Comparison of ENCODE assay signal across 2 cellular contexts in genomic region chr2:25335971-25336370, GRCh38.
A peak's percentile ranks its signal among the peaks of the same experiment; 100 is the strongest.
TF ChIP-seq lines count a peak whose summit lies in the region.

No MANE protein-coding gene starts in this region.

TF ChIP-seq in SK-N-SH, 30 proteins besides CTCF, POLR2A, EP300 and RAD21 (continued from another document):
- TF ChIP-seq TCF12 (IDR thresholded peaks at IDR 0.05): no peak
- TF ChIP-seq RCOR1 (IDR thresholded peaks at IDR 0.05; ENCODE audit: low read length): peak; percentile 71
- TF ChIP-seq CHD2 (IDR thresholded peaks at IDR 0.05; ENCODE audit: low read length, partially characterized antibody): peak; percentile 49

TF ChIP-seq in GM23338, 12 proteins besides CTCF, POLR2A, EP300 and RAD21:
- TF ChIP-seq, protein P1, sequence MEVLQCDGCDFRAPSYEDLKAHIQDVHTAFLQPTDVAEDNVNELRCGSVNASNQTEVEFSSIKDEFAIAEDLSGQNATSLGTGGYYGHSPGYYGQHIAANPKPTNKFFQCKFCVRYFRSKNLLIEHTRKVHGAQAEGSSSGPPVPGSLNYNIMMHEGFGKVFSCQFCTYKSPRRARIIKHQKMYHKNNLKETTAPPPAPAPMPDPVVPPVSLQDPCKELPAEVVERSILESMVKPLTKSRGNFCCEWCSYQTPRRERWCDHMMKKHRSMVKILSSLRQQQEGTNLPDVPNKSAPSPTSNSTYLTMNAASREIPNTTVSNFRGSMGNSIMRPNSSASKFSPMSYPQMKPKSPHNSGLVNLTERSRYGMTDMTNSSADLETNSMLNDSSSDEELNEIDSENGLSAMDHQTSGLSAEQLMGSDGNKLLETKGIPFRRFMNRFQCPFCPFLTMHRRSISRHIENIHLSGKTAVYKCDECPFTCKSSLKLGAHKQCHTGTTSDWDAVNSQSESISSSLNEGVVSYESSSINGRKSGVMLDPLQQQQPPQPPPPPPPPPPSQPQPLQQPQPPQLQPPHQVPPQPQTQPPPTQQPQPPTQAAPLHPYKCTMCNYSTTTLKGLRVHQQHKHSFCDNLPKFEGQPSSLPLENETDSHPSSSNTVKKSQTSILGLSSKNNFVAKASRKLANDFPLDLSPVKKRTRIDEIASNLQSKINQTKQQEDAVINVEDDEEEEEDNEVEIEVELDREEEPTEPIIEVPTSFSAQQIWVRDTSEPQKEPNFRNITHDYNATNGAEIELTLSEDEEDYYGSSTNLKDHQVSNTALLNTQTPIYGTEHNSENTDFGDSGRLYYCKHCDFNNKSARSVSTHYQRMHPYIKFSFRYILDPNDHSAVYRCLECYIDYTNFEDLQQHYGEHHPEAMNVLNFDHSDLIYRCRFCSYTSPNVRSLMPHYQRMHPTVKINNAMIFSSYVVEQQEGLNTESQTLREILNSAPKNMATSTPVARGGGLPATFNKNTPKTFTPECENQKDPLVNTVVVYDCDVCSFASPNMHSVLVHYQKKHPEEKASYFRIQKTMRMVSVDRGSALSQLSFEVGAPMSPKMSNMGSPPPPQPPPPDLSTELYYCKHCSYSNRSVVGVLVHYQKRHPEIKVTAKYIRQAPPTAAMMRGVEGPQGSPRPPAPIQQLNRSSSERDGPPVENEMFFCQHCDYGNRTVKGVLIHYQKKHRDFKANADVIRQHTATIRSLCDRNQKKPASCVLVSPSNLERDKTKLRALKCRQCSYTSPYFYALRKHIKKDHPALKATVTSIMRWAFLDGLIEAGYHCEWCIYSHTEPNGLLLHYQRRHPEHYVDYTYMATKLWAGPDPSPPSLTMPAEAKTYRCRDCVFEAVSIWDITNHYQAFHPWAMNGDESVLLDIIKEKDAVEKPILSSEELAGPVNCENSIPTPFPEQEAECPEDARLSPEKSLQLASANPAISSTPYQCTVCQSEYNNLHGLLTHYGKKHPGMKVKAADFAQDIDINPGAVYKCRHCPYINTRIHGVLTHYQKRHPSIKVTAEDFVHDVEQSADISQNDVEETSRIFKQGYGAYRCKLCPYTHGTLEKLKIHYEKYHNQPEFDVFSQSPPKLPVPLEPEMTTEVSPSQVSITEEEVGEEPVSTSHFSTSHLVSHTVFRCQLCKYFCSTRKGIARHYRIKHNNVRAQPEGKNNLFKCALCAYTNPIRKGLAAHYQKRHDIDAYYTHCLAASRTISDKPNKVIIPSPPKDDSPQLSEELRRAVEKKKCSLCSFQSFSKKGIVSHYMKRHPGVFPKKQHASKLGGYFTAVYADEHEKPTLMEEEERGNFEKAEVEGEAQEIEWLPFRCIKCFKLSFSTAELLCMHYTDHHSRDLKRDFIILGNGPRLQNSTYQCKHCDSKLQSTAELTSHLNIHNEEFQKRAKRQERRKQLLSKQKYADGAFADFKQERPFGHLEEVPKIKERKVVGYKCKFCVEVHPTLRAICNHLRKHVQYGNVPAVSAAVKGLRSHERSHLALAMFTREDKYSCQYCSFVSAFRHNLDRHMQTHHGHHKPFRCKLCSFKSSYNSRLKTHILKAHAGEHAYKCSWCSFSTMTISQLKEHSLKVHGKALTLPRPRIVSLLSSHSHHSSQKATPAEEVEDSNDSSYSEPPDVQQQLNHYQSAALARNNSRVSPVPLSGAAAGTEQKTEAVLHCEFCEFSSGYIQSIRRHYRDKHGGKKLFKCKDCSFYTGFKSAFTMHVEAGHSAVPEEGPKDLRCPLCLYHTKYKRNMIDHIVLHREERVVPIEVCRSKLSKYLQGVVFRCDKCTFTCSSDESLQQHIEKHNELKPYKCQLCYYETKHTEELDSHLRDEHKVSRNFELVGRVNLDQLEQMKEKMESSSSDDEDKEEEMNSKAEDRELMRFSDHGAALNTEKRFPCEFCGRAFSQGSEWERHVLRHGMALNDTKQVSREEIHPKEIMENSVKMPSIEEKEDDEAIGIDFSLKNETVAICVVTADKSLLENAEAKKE (CRISPR knock-in tag; IDR thresholded peaks at IDR 0.05): no peak
- no peak for TF ChIP-seq REST (IDR thresholded peaks at IDR 0.05; ENCODE audit: unreplicated experiment)
- TF ChIP-seq JUNB (IDR thresholded peaks at IDR 0.05; ENCODE audit: unreplicated experiment): no peak
- no peak for TF ChIP-seq POLR2AphosphoS5 (IDR thresholded peaks at IDR 0.05; ENCODE audit: low read depth)
- no peak for TF ChIP-seq ZNF114 (CRISPR knock-in tag; IDR thresholded peaks at IDR 0.05)
- no peak for TF ChIP-seq STAT1 (IDR thresholded peaks at IDR 0.05; ENCODE audit: unreplicated experiment)
- TF ChIP-seq NANOG (IDR thresholded peaks at IDR 0.05; ENCODE audit: borderline replicate concordance): no peak
- no peak for TF ChIP-seq EZH2phosphoT487 (IDR thresholded peaks at IDR 0.05; ENCODE audit: unreplicated experiment)
- no peak for TF ChIP-seq ZNF331 (CRISPR knock-in tag; IDR thresholded peaks at IDR 0.05; ENCODE audit: low read depth)
- TF ChIP-seq EZH2 (IDR thresholded peaks at IDR 0.05; ENCODE audit: low read depth, unreplicated experiment): no peak
- TF ChIP-seq, protein P2, sequence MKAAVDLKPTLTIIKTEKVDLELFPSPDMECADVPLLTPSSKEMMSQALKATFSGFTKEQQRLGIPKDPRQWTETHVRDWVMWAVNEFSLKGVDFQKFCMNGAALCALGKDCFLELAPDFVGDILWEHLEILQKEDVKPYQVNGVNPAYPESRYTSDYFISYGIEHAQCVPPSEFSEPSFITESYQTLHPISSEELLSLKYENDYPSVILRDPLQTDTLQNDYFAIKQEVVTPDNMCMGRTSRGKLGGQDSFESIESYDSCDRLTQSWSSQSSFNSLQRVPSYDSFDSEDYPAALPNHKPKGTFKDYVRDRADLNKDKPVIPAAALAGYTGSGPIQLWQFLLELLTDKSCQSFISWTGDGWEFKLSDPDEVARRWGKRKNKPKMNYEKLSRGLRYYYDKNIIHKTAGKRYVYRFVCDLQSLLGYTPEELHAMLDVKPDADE (IDR thresholded peaks at IDR 0.05): no peak
- TF ChIP-seq CREB1 (CRISPR knock-in tag; IDR thresholded peaks at IDR 0.05; ENCODE audit: low read depth): no peak
